Comparison of ENCODE assay signal across 15 cellular contexts in genomic region chr12:108907861-108908302, GRCh38. TPM values are rescaled to one million over a fixed set of nuclear protein-coding genes. Genes with fewer than 3 reads are reported as not detected.
A peak's percentile ranks its signal among the peaks of the same experiment; 100 is the strongest.
DNase-seq lines count a peak whose midpoint lies in the region; ATAC-seq, FAIRE-seq and TF ChIP-seq lines count a peak whose summit lies in the region.
"Had no signal": no experiment of that assay in that cellular context is flagged by ENCODE, and none has a peak within 500 bp of the region (broad histone marks: within the 10 kb centered on the region; RNA-seq: fewer than 3 reads in every experiment).

No MANE protein-coding gene starts in this region.

- no peaks in the 10 kb centered on the region for H3K9me3 Mint-ChIP-seq in chondrocyte (ENCODE audit: low read depth)
- H3K9me3 Mint-ChIP-seq: CD4-positive, alpha-beta T cell had no signal

- H3K36me3 ChIP-seq in bronchial epithelial cell (ENCODE audit: control insufficient read depth, insufficient read depth, low read length) (no peaks in the 10 kb centered on the region), small intestine (ENCODE audit: control insufficient read depth in 2 of 2, insufficient read depth in 2 of 2, low read length in 2 of 2) (no peaks in the 10 kb centered on the region)

- H3K4me3 ChIP-seq in bronchial epithelial cell (ENCODE audit: low read depth, low read length) (no peak overlapping the region), small intestine (ENCODE audit: low read depth in 1 of 2, low read length in 2 of 2) (no peak overlapping the region)
- H3K4me3 ChIP-seq: coronary artery, GM12878 had no signal

- WGBS in small intestine, 3 donors, result 0 to 33% (median 8%) methylated on average over 1 of the region's 1 CpG

- peak; percentile 71 for DNase-seq in Ammon's horn (ENCODE audit: low spot score)
- DNase-seq in Kasumi-1 (lab: John Stamatoyannopoulos, UW), result peak; percentile 99
- peak; percentile 76 for DNase-seq in bronchial epithelial cell (ENCODE audit: low read depth)
- DNase-seq in left lobe of liver (ENCODE audit: low spot score), result no peak
- DNase-seq in small intestine, result no peak
- no peak for DNase-seq in stimulated activated naive CD4-positive, alpha-beta T cell (lab: John Stamatoyannopoulos, UW)
- no peak for DNase-seq in chondrocyte (ENCODE audit: low spot score)
- DNase-seq: activated effector memory CD4-positive, alpha-beta T cell treated with Interleukin-2 at 50 U/mL for 16 hours; CD4-positive, alpha-beta T cell had no signal

- no peaks in the 10 kb centered on the region for H3K4me1 ChIP-seq in small intestine (ENCODE audit: control insufficient read depth in 2 of 2, insufficient read depth in 1 of 2, low read depth in 1 of 2, low read length in 1 of 2)

- TF ChIP-seq CTCF in bronchial epithelial cell (IDR thresholded peaks at IDR 0.05; ENCODE audit: insufficient read depth, low read length, severe bottlenecking) (no peak), chondrocyte (IDR thresholded peaks at IDR 0.05) (no peak)

- no peaks in the 10 kb centered on the region for H3K9me3 ChIP-seq in small intestine (ENCODE audit: control insufficient read depth, low read depth)

- H3K27me3 Mint-ChIP-seq in chondrocyte (ENCODE audit: low read depth), result no peaks in the 10 kb centered on the region

- H3K4me1 Mint-ChIP-seq in chondrocyte (ENCODE audit: low read depth), result peaks cover 10% of the 10 kb centered on the region

- H3K27me3 ChIP-seq in bronchial epithelial cell (ENCODE audit: control insufficient read depth, insufficient read depth, low read length) (no peaks in the 10 kb centered on the region), small intestine (ENCODE audit: control insufficient read depth in 2 of 2, insufficient read depth in 2 of 2, low read length in 2 of 2) (no peaks in the 10 kb centered on the region)

- H3K27ac Mint-ChIP-seq in chondrocyte (ENCODE audit: unreplicated experiment), result no peak overlapping the region
- H3K27ac Mint-ChIP-seq: CD4-positive, alpha-beta T cell had no signal

- no peak overlapping the region for H3K27ac ChIP-seq in small intestine (ENCODE audit: low read depth in 1 of 2, low read length in 1 of 2)
- H3K27ac ChIP-seq: VCaP had no signal

- FAIRE-seq in bronchial epithelial cell (lab: Jason Lieb, UNC) (peak; percentile 43), small intestine (lab: Jason Lieb, UNC) (no peak)
- FAIRE-seq: GM12878 had no signal

- no peak overlapping the region for H3K4me3 Mint-ChIP-seq in chondrocyte (ENCODE audit: unreplicated experiment)
- H3K4me3 Mint-ChIP-seq: CD4-positive, alpha-beta T cell had no signal

- H3K36me3 Mint-ChIP-seq in chondrocyte (ENCODE audit: low read depth), result no peaks in the 10 kb centered on the region

- ATAC-seq in left lobe of liver (peak; percentile 34), HG03520 (IDR thresholded peaks at IDR 0.05; ENCODE audit: unreplicated experiment) (no peak)
- ATAC-seq: GM12878 had no signal

RNA-seq across cellular contexts. Expression of gene DAO, which starts 28.0 kb away (rescaled TPM):
- not detected in 2 replicates for total RNA-seq in bronchial epithelial cell
- total RNA-seq in left lobe of liver, result 65.3 TPM
- polyA plus RNA-seq in small intestine, result not detected
- not detected in 3 replicates for total RNA-seq in chondrocyte
- total RNA-seq: CD4-positive, alpha-beta T cell; GM12878; subcutaneous adipose tissue had no signal
- polyA plus RNA-seq: neural cell had no signal

RNA-seq across cellular contexts. Expression of gene SSH1, which starts 50.5 kb away (rescaled TPM):
- total RNA-seq in bronchial epithelial cell (7.1 and 8.1 TPM in 2 replicates), left lobe of liver (18.9 TPM), chondrocyte (125 to 138 TPM (median 127 TPM) in 3 replicates)
- polyA plus RNA-seq in small intestine, result 1 to 10 TPM; 1.6 to 7.0 (median 2.2) TPM

Comparison
In these comparisons a context has a peak if more than half of its experiments do, and no peak if none do; other contexts are left out.
1. DNase-seq: peak in Ammon's horn (single experiment), Kasumi-1 (2 of 2) and bronchial epithelial cell (single experiment); none in left lobe of liver (single experiment), small intestine (single experiment), stimulated activated naive CD4-positive, alpha-beta T cell (0 of 6) and chondrocyte (single experiment).
2. RNA of gene DAO, which starts 28.0 kb away (total RNA-seq): 65.3 TPM in left lobe of liver (single experiment); not detected in bronchial epithelial cell and not detected in chondrocyte; every median in the first group is over 10 times any median in the second.